1 cellular context compared by ENCODE assay signal in the genomic region with DNA sequence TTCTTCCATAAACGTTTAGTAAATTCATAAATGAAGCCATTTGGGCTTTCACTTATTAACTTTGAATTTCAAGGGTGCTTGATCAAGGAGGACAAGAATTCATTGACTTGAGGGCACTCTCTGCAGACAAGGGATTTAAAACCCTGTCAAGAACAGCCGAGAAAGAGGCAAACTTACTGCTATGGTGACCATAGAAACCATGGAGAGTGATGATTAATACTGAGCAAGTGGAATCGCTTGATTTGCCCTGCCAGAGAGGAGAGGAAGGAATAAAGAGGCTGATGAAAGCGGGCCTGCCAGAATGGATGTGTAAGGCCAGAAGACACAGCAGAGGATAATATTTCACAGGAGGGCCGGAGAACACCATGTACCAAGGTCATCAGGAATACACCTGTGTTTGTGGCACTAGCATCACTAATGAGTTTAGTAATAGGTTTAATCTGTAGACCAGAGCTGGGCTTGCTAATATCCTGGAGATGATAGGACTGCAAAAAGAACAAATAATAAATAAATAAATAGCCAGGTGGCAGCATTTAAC.
TF ChIP-seq lines count a peak whose summit lies in the region.

No MANE protein-coding gene starts in this region.

TF ChIP-seq in HCT116, 20 proteins besides CTCF, POLR2A, EP300 and RAD21 (continued from another document):
- TF ChIP-seq EZH2phosphoT487 (IDR thresholded peaks at IDR 0.05; ENCODE audit: borderline replicate concordance) (no peak), SRF (IDR thresholded peaks at IDR 0.05; ENCODE audit: low read depth) (no peak), POLR2AphosphoS5 (IDR thresholded peaks at IDR 0.05; ENCODE audit: low read depth, low read length) (no peak), ZFX (IDR thresholded peaks at IDR 0.05) (no peak), ELF1 (IDR thresholded peaks at IDR 0.05; ENCODE audit: borderline replicate concordance, low read depth) (no peak), JUND (IDR thresholded peaks at IDR 0.05) (no peak), CEBPB (IDR thresholded peaks at IDR 0.05; ENCODE audit: low read depth) (no peak), TCF7L2 (IDR thresholded peaks at IDR 0.05; ENCODE audit: borderline replicate concordance, extremely low read depth, insufficient read depth, insufficient read length) (no peak), CBX3 (IDR thresholded peaks at IDR 0.05; ENCODE audit: low read depth) (no peak), YY1 (IDR thresholded peaks at IDR 0.05; ENCODE audit: extremely low read depth, insufficient replicate concordance, low read depth, low read length) (no peak)
TF ChIP-seq in HCT116: peak in this region for 0.
